ENCODE assay signal across 16 cellular contexts in the genomic region with DNA sequence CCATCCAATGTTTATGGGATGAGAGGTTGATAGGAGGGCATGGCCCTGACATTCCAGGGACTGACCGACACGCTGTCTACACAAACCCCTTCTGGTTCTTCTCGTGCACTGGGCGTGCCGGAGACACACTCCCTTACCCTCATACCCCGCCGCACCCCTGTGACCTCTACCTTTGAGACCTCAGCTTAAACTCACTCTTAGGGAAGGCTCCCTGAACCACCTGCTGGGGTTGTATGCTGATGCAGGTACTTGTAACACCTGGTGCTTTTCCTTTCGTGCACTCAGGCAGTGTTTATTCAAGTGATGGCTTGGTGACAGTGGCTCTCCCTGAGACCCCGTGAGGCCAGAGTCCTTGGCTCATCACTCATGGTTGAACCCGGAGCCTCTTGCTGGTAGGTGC.
"Had no signal": no experiment of that assay in that cellular context is flagged by ENCODE, and none has a peak within 500 bp of the region (broad histone marks: within the 10 kb centered on the region; RNA-seq: fewer than 3 reads in every experiment).

No MANE protein-coding gene starts in this region.

- H3K4me3 ChIP-seq: gastrocnemius medialis, heart right ventricle, right atrium auricular region, smooth muscle cell had no signal

- H3K36me3 Mint-ChIP-seq: activated naive CD4-positive, alpha-beta T cell treated with anti-CD3 and anti-CD28 coated beads, Interleukin-2, amount 50 U/mL, for 72 hours; brain had no signal

- H3K27ac ChIP-seq: gastrocnemius medialis, right atrium auricular region had no signal

- H3K36me3 ChIP-seq: gastrocnemius medialis had no signal

- H3K4me3 Mint-ChIP-seq: activated T-cell treated with anti-CD3 and anti-CD28 coated beads, Interleukin-2, amount 50 U/mL, for 24 hours; brain; central memory CD8-positive, alpha-beta T cell; naive thymus-derived CD8-positive, alpha-beta T cell had no signal

- H3K9me3 ChIP-seq: gastrocnemius medialis, heart right ventricle, right atrium auricular region had no signal

- H3K27me3 Mint-ChIP-seq: activated T-cell treated with anti-CD3 and anti-CD28 coated beads, Interleukin-2, amount 50 U/mL, for 24 hours; brain; central memory CD8-positive, alpha-beta T cell; naive thymus-derived CD8-positive, alpha-beta T cell had no signal

- ATAC-seq: activated naive CD4-positive, alpha-beta T cell treated with anti-CD3 and anti-CD28 coated beads, Interleukin-2, amount 50 U/mL, for 72 hours; gastrocnemius medialis; naive thymus-derived CD8-positive, alpha-beta T cell had no signal

- H3K4me1 Mint-ChIP-seq: brain had no signal

- H3K9me3 Mint-ChIP-seq: activated naive CD4-positive, alpha-beta T cell treated with anti-CD3 and anti-CD28 coated beads, Interleukin-2, amount 50 U/mL, for 72 hours; activated T-cell treated with anti-CD3 and anti-CD28 coated beads, Interleukin-2, amount 50 U/mL, for 24 hours; brain; central memory CD8-positive, alpha-beta T cell; naive thymus-derived CD8-positive, alpha-beta T cell had no signal

- H3K4me1 ChIP-seq: right atrium auricular region had no signal

- FAIRE-seq: keratinocyte had no signal

- H3K27ac Mint-ChIP-seq: activated naive CD4-positive, alpha-beta T cell treated with anti-CD3 and anti-CD28 coated beads, Interleukin-2, amount 50 U/mL, for 72 hours; activated T-cell treated with anti-CD3 and anti-CD28 coated beads, Interleukin-2, amount 50 U/mL, for 24 hours had no signal

- DNase-seq: activated CD4-positive, alpha-beta T cell treated with anti-CD3 and anti-CD28 coated beads, Interleukin-2, amount 50 U/mL, for 1 hour; activated CD4-positive, CD25-positive, alpha-beta regulatory T cell; activated effector memory CD4-positive, alpha-beta T cell treated with Interleukin-2 at 50 U/mL for 16 hours; activated T-cell treated with anti-CD3 and anti-CD28 coated beads, Interleukin-2, amount 50 U/mL, for 24 hours; amniotic stem cell; cortex of kidney; effector CD8-positive, alpha-beta T cell; gastrocnemius medialis; heart right ventricle; naive thymus-derived CD8-positive, alpha-beta T cell had no signal

- H3K27me3 ChIP-seq: gastrocnemius medialis, heart right ventricle, right atrium auricular region had no signal
